In the genomic region with DNA sequence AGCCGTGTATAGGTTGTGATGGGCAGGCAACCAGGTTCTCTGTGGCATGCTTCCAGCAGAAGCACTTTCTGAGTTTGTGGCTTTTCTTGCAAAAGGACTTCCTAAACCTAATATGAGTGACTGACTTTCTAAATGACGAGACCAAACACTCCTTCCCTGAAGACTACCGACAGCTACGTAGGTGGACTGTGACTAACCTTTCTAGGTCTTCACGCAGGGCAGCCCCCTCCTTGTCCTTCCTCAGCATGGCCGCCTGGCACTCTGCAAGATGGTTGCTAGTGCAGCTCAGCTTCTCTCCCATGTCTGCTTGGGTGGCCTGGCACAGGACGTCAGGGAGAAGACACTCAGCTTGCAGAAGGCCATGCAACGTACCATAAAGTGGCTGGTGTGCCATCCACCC, we compare ENCODE assay signal across 12 cellular contexts. TPM values are rescaled to one million over a fixed set of nuclear protein-coding genes. Genes with fewer than 3 reads are reported as not detected.
DNase-seq lines count a peak whose midpoint lies in the region; ATAC-seq and TF ChIP-seq lines count a peak whose summit lies in the region.
"Had no signal": no experiment of that assay in that cellular context is flagged by ENCODE, and none has a peak within 500 bp of the region (broad histone marks: within the 10 kb centered on the region; RNA-seq: fewer than 3 reads in every experiment).

No MANE protein-coding gene starts in this region.

- H3K36me3 Mint-ChIP-seq in natural killer cell treated with Interleukin-12 subunit alpha and Interleukin-12 subunit beta and Interleukin-15 and Interleukin-18, amount 100 ng/mL, for 72 hours: peaks cover 36% of the 10 kb centered on the region
- H3K36me3 Mint-ChIP-seq in HFFc6 (ENCODE audit: low read depth): peaks cover 49% of the 10 kb centered on the region

- TF ChIP-seq CTCF in GM12864 (IDR thresholded peaks at IDR 0.05; ENCODE audit: low read depth, low read length, missing control alignments) (no peak), HFFc6 (IDR thresholded peaks at IDR 0.05) (no peak)

- no peaks in the 10 kb centered on the region for H3K9me3 Mint-ChIP-seq in natural killer cell treated with Interleukin-12 subunit alpha and Interleukin-12 subunit beta and Interleukin-15 and Interleukin-18, amount 100 ng/mL, for 72 hours
- H3K9me3 Mint-ChIP-seq in HFFc6: no peaks in the 10 kb centered on the region

- peak; percentile 47 for ATAC-seq in GM21515 (IDR thresholded peaks at IDR 0.05; ENCODE audit: unreplicated experiment)
- ATAC-seq in natural killer cell treated with Interleukin-12 subunit alpha and Interleukin-12 subunit beta and Interleukin-15 and Interleukin-18, amount 100 ng/mL, for 72 hours: peak; percentile 85 to 90

- H3K4me1 Mint-ChIP-seq in natural killer cell treated with Interleukin-12 subunit alpha and Interleukin-12 subunit beta and Interleukin-15 and Interleukin-18, amount 100 ng/mL, for 72 hours (ENCODE audit: low read depth in 2 of 2): peaks cover 52 to 84% of the 10 kb centered on the region in 2 donors
- peaks cover 16% of the 10 kb centered on the region for H3K4me1 Mint-ChIP-seq in HFFc6 (ENCODE audit: low read depth)

- no peak overlapping the region for H3K4me3 ChIP-seq in GM12864 (ENCODE audit: low read depth, low read length)
- H3K4me3 ChIP-seq: left ventricle myocardium inferior had no signal

- H3K4me3 Mint-ChIP-seq in natural killer cell treated with Interleukin-12 subunit alpha and Interleukin-12 subunit beta and Interleukin-15 and Interleukin-18, amount 100 ng/mL, for 72 hours: peak overlapping the region; percentile 79
- H3K4me3 Mint-ChIP-seq in HFFc6: no peak overlapping the region

- peak; percentile 39 for DNase-seq in GM12864 (ENCODE audit: low read depth)
- DNase-seq in activated CD4-positive, CD25-positive, alpha-beta regulatory T cell treated with anti-CD3 and anti-CD28 coated beads, Interleukin-2, amount 50 U/mL, for 72 hours: peak; percentile 53
- no peak for DNase-seq in natural killer cell treated with Interleukin-12 subunit alpha and Interleukin-12 subunit beta and Interleukin-15 and Interleukin-18, amount 100 ng/mL, for 72 hours (ENCODE audit: low spot score)
- no peak for DNase-seq in GF-D8 (lab: John Stamatoyannopoulos, UW)
- DNase-seq in LoVo (ENCODE audit: low spot score): no peak
- DNase-seq in HFFc6: no peak
- no peak for DNase-seq in UCSD-AML1 (lab: John Stamatoyannopoulos, UW; ENCODE audit: unreplicated experiment)
- DNase-seq: Karpas-422, left ventricle myocardium inferior, NCI-H2171 had no signal

- peak overlapping the region; percentile 87 to 91 for H3K27ac Mint-ChIP-seq in natural killer cell treated with Interleukin-12 subunit alpha and Interleukin-12 subunit beta and Interleukin-15 and Interleukin-18, amount 100 ng/mL, for 72 hours
- no peak overlapping the region for H3K27ac Mint-ChIP-seq in HFFc6

- no peaks in the 10 kb centered on the region for H3K27me3 Mint-ChIP-seq in natural killer cell treated with Interleukin-12 subunit alpha and Interleukin-12 subunit beta and Interleukin-15 and Interleukin-18, amount 100 ng/mL, for 72 hours
- peaks cover 4% of the 10 kb centered on the region for H3K27me3 Mint-ChIP-seq in HFFc6 (ENCODE audit: insufficient read depth)

RNA-seq across cellular contexts. Expression of a gene that starts 20.9 kb away (rescaled TPM):
- total RNA-seq in natural killer cell treated with Interleukin-12 subunit alpha and Interleukin-12 subunit beta and Interleukin-15 and Interleukin-18, amount 100 ng/mL, for 72 hours: 1 to 10 TPM; 4.0 to 5.3 TPM
- not detected for total RNA-seq in HFFc6 (2021; fragmentation: NEBNext Ultra II Directional; extraction: Animal tissue kit (Norgen Biotek cat#: 25700))
- total RNA-seq: osteoblast had no signal

RNA-seq across cellular contexts. Expression of a gene that starts 31.5 kb away (rescaled TPM):
- 10 to 100 TPM; 14.6 to 30.3 TPM for total RNA-seq in natural killer cell treated with Interleukin-12 subunit alpha and Interleukin-12 subunit beta and Interleukin-15 and Interleukin-18, amount 100 ng/mL, for 72 hours
- total RNA-seq in HFFc6 (2021; fragmentation: NEBNext Ultra II Directional; extraction: Animal tissue kit (Norgen Biotek cat#: 25700)): 10 to 100 TPM; 20.8 to 30.7 (median 27.2) TPM

Comparison
In these comparisons a context has a peak if more than half of its experiments do, and no peak if none do; other contexts are left out.
1. DNase-seq: peak in GM12864 (single experiment) and activated CD4-positive, CD25-positive, alpha-beta regulatory T cell treated with anti-CD3 and anti-CD28 coated beads, Interleukin-2, amount 50 U/mL, for 72 hours (single experiment); none in natural killer cell treated with Interleukin-12 subunit alpha and Interleukin-12 subunit beta and Interleukin-15 and Interleukin-18, amount 100 ng/mL, for 72 hours (single experiment), GF-D8 (single experiment), LoVo (single experiment), HFFc6 (single experiment) and UCSD-AML1 (single experiment).
2. RNA of a gene that starts 20.9 kb away (total RNA-seq): 4.0 to 5.3 TPM in natural killer cell treated with Interleukin-12 subunit alpha and Interleukin-12 subunit beta and Interleukin-15 and Interleukin-18, amount 100 ng/mL, for 72 hours; not detected in HFFc6; every median in the first group is over 4 times any median in the second.